30 cellular contexts compared by ENCODE assay signal in the genomic region with DNA sequence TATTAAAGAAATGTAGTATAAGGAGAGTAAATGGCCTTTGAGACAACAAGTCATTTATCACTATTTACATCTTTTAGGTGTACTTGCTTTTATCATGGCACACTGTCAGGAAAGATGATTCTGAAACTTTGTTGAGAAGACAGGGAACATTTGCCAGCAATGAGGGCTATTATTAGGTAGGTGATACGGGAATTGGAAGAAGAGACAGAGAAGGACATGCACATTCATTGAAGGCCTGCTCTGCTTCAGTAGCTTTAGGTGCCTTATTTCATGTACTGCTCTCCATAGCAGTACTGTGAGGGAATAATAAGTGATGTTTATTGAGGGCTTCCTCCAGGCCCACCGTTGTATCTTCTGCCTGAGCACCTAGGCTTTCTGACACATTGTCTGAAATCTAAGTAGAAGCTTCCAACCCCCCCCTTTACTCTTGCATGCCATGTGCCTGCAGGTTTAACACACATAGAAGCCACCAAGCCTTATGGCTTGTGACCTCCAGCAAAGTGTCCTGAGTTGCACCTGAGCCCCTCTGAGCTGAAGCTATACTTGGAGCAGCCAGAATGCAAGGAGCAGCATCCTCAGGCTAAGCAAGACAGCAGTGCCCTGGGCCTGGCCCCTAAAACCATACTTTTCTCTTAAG.
"Had no signal": no experiment of that assay in that cellular context is flagged by ENCODE, and none has a peak within 500 bp of the region (broad histone marks: within the 10 kb centered on the region; RNA-seq: fewer than 3 reads in every experiment).

No MANE protein-coding gene starts in this region.

- H3K9me3 Mint-ChIP-seq: activated CD4-positive, alpha-beta T cell treated with anti-CD3 and anti-CD28 coated beads, Interleukin-2, amount 10 ng/mL, durations not matched to agents 7 days and 5 days; activated naive CD4-positive, alpha-beta T cell treated with anti-CD3 and anti-CD28 coated beads, Interleukin-2, amount 10 ng/mL, durations not matched to agents 7 days and 5 days had no signal

- DNase-seq: activated CD4-positive, alpha-beta T cell treated with anti-CD3 and anti-CD28 coated beads for 1 hour; activated CD4-positive, alpha-beta T cell treated with anti-CD3 and anti-CD28 coated beads, Interleukin-2, amount 10 ng/mL, durations not matched to agents 7 days and 5 days; activated CD4-positive, alpha-beta T cell treated with anti-CD3 and anti-CD28 coated beads, Interleukin-2, amount 50 U/mL, for 48 hours; activated CD4-positive, CD25-positive, alpha-beta regulatory T cell; activated CD8-positive, alpha-beta memory T cell treated with anti-CD3 and anti-CD28 coated beads, Interleukin-2, amount 50 U/mL, for 4 hours; activated CD8-positive, alpha-beta T cell treated with anti-CD3 and anti-CD28 coated beads, Interleukin-2, amount 10 ng/mL, durations not matched to agents 7 days and 5 days; activated effector memory CD4-positive, alpha-beta T cell treated with Interleukin-2 at 50 U/mL for 16 hours; activated naive CD4-positive, alpha-beta T cell treated with anti-CD3 and anti-CD28 coated beads, Interleukin-2, amount 10 ng/mL, durations not matched to agents 7 days and 5 days; activated naive CD8-positive, alpha-beta T cell treated with anti-CD3 and anti-CD28 coated beads, Interleukin-2, amount 50 U/mL, for 24 hours; activated T-cell treated with anti-CD3 and anti-CD28 coated beads, Interleukin-2, amount 50 U/mL, for 48 hours; anterior cingulate cortex; central memory CD4-positive, alpha-beta T cell; IMR-90; NCI-H1105; NCI-H1417 treated with DMSO at 0.1 percent for 48 hours; NCI-H1930; NCI-H2081 treated with DMSO at 0.1 percent for 48 hours; NCI-H345; NCI-H524 treated with DMSO at 0.1 percent for 48 hours; SIG-M5; SW 1271; T-helper 1 cell; T-helper 2 cell; T-helper 9 cell; WERI-Rb-1 had no signal

- H3K36me3 Mint-ChIP-seq: activated naive CD4-positive, alpha-beta T cell treated with anti-CD3 and anti-CD28 coated beads, Interleukin-2, amount 10 ng/mL, durations not matched to agents 7 days and 5 days; activated naive CD8-positive, alpha-beta T cell had no signal

- H3K4me3 ChIP-seq: K562 had no signal

- H3K4me1 Mint-ChIP-seq: activated CD4-positive, alpha-beta T cell treated with anti-CD3 and anti-CD28 coated beads, Interleukin-2, amount 10 ng/mL, durations not matched to agents 7 days and 5 days; activated naive CD4-positive, alpha-beta T cell treated with anti-CD3 and anti-CD28 coated beads, Interleukin-2, amount 10 ng/mL, durations not matched to agents 7 days and 5 days; activated naive CD8-positive, alpha-beta T cell treated with anti-CD3 and anti-CD28 coated beads, Interleukin-2, amount 50 U/mL, for 24 hours; brain had no signal

- H3K36me3 ChIP-seq: WERI-Rb-1 had no signal

- H3K4me3 Mint-ChIP-seq: activated CD4-positive, alpha-beta T cell treated with anti-CD3 and anti-CD28 coated beads, Interleukin-2, amount 10 ng/mL, durations not matched to agents 7 days and 5 days; activated CD8-positive, alpha-beta T cell treated with anti-CD3 and anti-CD28 coated beads, Interleukin-2, amount 10 ng/mL, durations not matched to agents 7 days and 5 days; activated naive CD4-positive, alpha-beta T cell treated with anti-CD3 and anti-CD28 coated beads, Interleukin-2, amount 10 ng/mL, durations not matched to agents 7 days and 5 days; activated naive CD8-positive, alpha-beta T cell; activated naive CD8-positive, alpha-beta T cell treated with anti-CD3 and anti-CD28 coated beads, Interleukin-2, amount 50 U/mL, for 24 hours; brain had no signal

- FAIRE-seq: bronchial epithelial cell, K562 had no signal

- H3K27ac ChIP-seq: WERI-Rb-1 had no signal

- H3K27me3 Mint-ChIP-seq: activated CD4-positive, alpha-beta T cell treated with anti-CD3 and anti-CD28 coated beads, Interleukin-2, amount 10 ng/mL, durations not matched to agents 7 days and 5 days; activated naive CD8-positive, alpha-beta T cell had no signal

- H3K27ac Mint-ChIP-seq: activated CD4-positive, alpha-beta T cell treated with anti-CD3 and anti-CD28 coated beads, Interleukin-2, amount 10 ng/mL, durations not matched to agents 7 days and 5 days; activated CD8-positive, alpha-beta T cell treated with anti-CD3 and anti-CD28 coated beads, Interleukin-2, amount 10 ng/mL, durations not matched to agents 7 days and 5 days; activated naive CD4-positive, alpha-beta T cell treated with anti-CD3 and anti-CD28 coated beads, Interleukin-2, amount 10 ng/mL, durations not matched to agents 7 days and 5 days; activated naive CD8-positive, alpha-beta T cell; activated naive CD8-positive, alpha-beta T cell treated with anti-CD3 and anti-CD28 coated beads, Interleukin-2, amount 50 U/mL, for 24 hours; brain had no signal

- ATAC-seq: activated CD8-positive, alpha-beta T cell treated with anti-CD3 and anti-CD28 coated beads, Interleukin-2, amount 10 ng/mL, durations not matched to agents 7 days and 5 days; activated naive CD8-positive, alpha-beta T cell treated with anti-CD3 and anti-CD28 coated beads, Interleukin-2, amount 50 U/mL, for 24 hours; K562; Panc1 had no signal
